ENCODE assay signal across 12 cellular contexts in genomic region chr2:236337465-236338325, GRCh38.
"Had no signal": no experiment of that assay in that cellular context is flagged by ENCODE, and none has a peak within 500 bp of the region (broad histone marks: within the 10 kb centered on the region; RNA-seq: fewer than 3 reads in every experiment).

No MANE protein-coding gene starts in this region.

- H3K4me3 ChIP-seq: gastrocnemius medialis, lung, pancreas, skin epidermis, upper lobe of left lung had no signal

- H3K27ac ChIP-seq: pancreas, skin epidermis, upper lobe of left lung had no signal

- ATAC-seq: activated CD4-positive, CD25-positive, alpha-beta regulatory T cell treated with anti-CD3 and anti-CD28 coated beads, Interleukin-2, amount 50 U/mL, for 24 hours; activated T-cell treated with anti-CD3 and anti-CD28 coated beads, Interleukin-2, amount 50 U/mL, for 4 hours; natural killer cell; pancreas; stimulated activated memory B cell treated with anti-CD40 and anti-IgM and Interleukin-4, amounts not matched to agents 10 μg/mL and 1 μg/mL and 100 μg/mL, for 72 hours had no signal

- H3K27me3 ChIP-seq: gastrocnemius medialis, pancreas, upper lobe of left lung had no signal

- DNase-seq: activated gamma-delta T cell; activated T-cell treated with anti-CD3 and anti-CD28 coated beads, Interleukin-2, amount 50 U/mL, for 4 hours; gastrocnemius medialis; midbrain; natural killer cell; pancreas; SW 1271 had no signal

- H3K4me1 ChIP-seq: gastrocnemius medialis, pancreas had no signal

- H3K36me3 ChIP-seq: gastrocnemius medialis, pancreas, upper lobe of left lung had no signal

- H3K9me3 ChIP-seq: gastrocnemius medialis, pancreas, upper lobe of left lung had no signal
